26 cellular contexts compared by ENCODE assay signal in genomic region chr5:83530186-83530585, GRCh38. TPM values are rescaled to one million over a fixed set of nuclear protein-coding genes. Genes with fewer than 3 reads are reported as not detected.
DNase-seq lines count a peak whose midpoint lies in the region; ATAC-seq and TF ChIP-seq lines count a peak whose summit lies in the region.
"Had no signal": no experiment of that assay in that cellular context is flagged by ENCODE, and none has a peak within 500 bp of the region (broad histone marks: within the 10 kb centered on the region; RNA-seq: fewer than 3 reads in every experiment).

No MANE protein-coding gene starts in this region.

- H3K9ac ChIP-seq in GM23248 = no peak overlapping the region
- H3K9ac ChIP-seq: BLaER1 treated with 17β-estradiol and CSF1 and Interleukin-3, amounts not matched to agents 10 nM and 100 nM had no signal

- H3K27ac Mint-ChIP-seq in WTC11 = peak overlapping the region; percentile 53; the same call in 1 of the 2 replicates
- H3K27ac Mint-ChIP-seq: activated CD4-positive, alpha-beta T cell treated with anti-CD3 and anti-CD28 coated beads for 36 hours; naive B cell had no signal

- no peak overlapping the region for H3K4me3 ChIP-seq in GM23248
- H3K4me3 ChIP-seq: BLaER1 treated with 17β-estradiol and CSF1 and Interleukin-3, amounts not matched to agents 10 nM and 100 nM; left lung; SJSA1; stomach; tibial artery had no signal

- POLR2A ChIA-PET in WTC11 (lab: Charles Lee) = no interaction called here

- no peak overlapping the region for H3K4me3 Mint-ChIP-seq in WTC11
- H3K4me3 Mint-ChIP-seq: activated CD4-positive, alpha-beta T cell treated with anti-CD3 and anti-CD28 coated beads for 36 hours; naive B cell had no signal

- no peaks in the 10 kb centered on the region for H3K27me3 ChIP-seq in GM23248 (replicated peaks; ENCODE audit: insufficient read depth)
- no peaks in the 10 kb centered on the region for H3K27me3 ChIP-seq in foreskin keratinocyte
- H3K27me3 ChIP-seq: BLaER1 treated with 17β-estradiol and CSF1 and Interleukin-3, amounts not matched to agents 10 nM and 100 nM; left lung; SJSA1; stomach; tibial artery had no signal

- H2AFZ ChIP-seq in GM23248 = no peak overlapping the region

- no peaks in the 10 kb centered on the region for H3K9me3 Mint-ChIP-seq in WTC11
- H3K9me3 Mint-ChIP-seq: naive B cell had no signal

- no peaks in the 10 kb centered on the region for H3K79me2 ChIP-seq in GM23248 (ENCODE audit: insufficient read depth)

- H3K27ac ChIP-seq in GM23248 (no peak overlapping the region), foreskin keratinocyte (no peak overlapping the region)
- H3K27ac ChIP-seq: BLaER1 treated with 17β-estradiol and CSF1 and Interleukin-3, amounts not matched to agents 10 nM and 100 nM; left lung; SJSA1; stomach; tibial artery had no signal

- H3K4me1 ChIP-seq in GM23248 (ENCODE audit: insufficient read depth) (peaks cover 12% of the 10 kb centered on the region), foreskin keratinocyte (no peaks in the 10 kb centered on the region)
- H3K4me1 ChIP-seq: left lung, SJSA1, stomach, tibial artery had no signal

- TF ChIP-seq CTCF in WTC11 (IDR thresholded peaks at IDR 0.05) = no peak
- no peak for TF ChIP-seq CTCF in foreskin keratinocyte (conservative IDR thresholded peaks at IDR 0.05)

- H3K4me2 ChIP-seq in GM23248 (ENCODE audit: unreplicated experiment) = peak overlapping the region; percentile 21
- H3K4me2 ChIP-seq: BLaER1 treated with 17β-estradiol and CSF1 and Interleukin-3, amounts not matched to agents 10 nM and 100 nM had no signal

- in situ Hi-C loops in GM23248 (cut with MboI) = no loop called here

- no peaks in the 10 kb centered on the region for H3K9me2 ChIP-seq in GM23248 (ENCODE audit: insufficient read depth)

- WGBS in GM23248 (ENCODE audit: low coverage in 1 of 2, low lambda C conversion rate in 2 of 2, missing lambda C conversion rate in 2 of 2), 2 experiments = 52 to 56% methylated on average over 2 of the region's 2 CpGs

- H3K9me3 ChIP-seq in GM23248 (ENCODE audit: low read depth) = no peaks in the 10 kb centered on the region
- H3K9me3 ChIP-seq: BLaER1 treated with 17β-estradiol and CSF1 and Interleukin-3, amounts not matched to agents 10 nM and 100 nM; left lung; SJSA1; stomach; tibial artery had no signal

- H3K4me1 Mint-ChIP-seq in WTC11 = peaks cover 12% of the 10 kb centered on the region
- H3K4me1 Mint-ChIP-seq: activated CD4-positive, alpha-beta T cell treated with anti-CD3 and anti-CD28 coated beads for 36 hours; naive B cell had no signal

- 0 out of 2 replicates have a peak, but pooled peaks cover 6% of the 10 kb centered on the region for H3K36me3 Mint-ChIP-seq in WTC11
- H3K36me3 Mint-ChIP-seq: naive B cell had no signal

- peaks cover 11% of the 10 kb centered on the region; the same call in 1 of the 2 replicates for H3F3A ChIP-seq in GM23248 (ENCODE audit: insufficient read depth)

- no peaks in the 10 kb centered on the region for H4K20me1 ChIP-seq in GM23248 (ENCODE audit: insufficient read depth)
- H4K20me1 ChIP-seq: BLaER1 treated with 17β-estradiol and CSF1 and Interleukin-3, amounts not matched to agents 10 nM and 100 nM had no signal

- no peaks in the 10 kb centered on the region for H3K27me3 Mint-ChIP-seq in WTC11 (ENCODE audit: low read depth)

- no peak for ATAC-seq in WTC11
- ATAC-seq in foreskin keratinocyte = no peak
- no peak for ATAC-seq in GM19035 (IDR thresholded peaks at IDR 0.05; ENCODE audit: unreplicated experiment)
- ATAC-seq: activated CD4-positive, alpha-beta T cell treated with anti-CD3 and anti-CD28 coated beads for 36 hours; left lung had no signal

- CTCF ChIA-PET in WTC11 (lab: Charles Lee) = no interaction called here

- peaks cover 9% of the 10 kb centered on the region; the same call in 1 of the 2 replicates for H3K36me3 ChIP-seq in GM23248 (ENCODE audit: low read depth)
- H3K36me3 ChIP-seq: BLaER1 treated with 17β-estradiol and CSF1 and Interleukin-3, amounts not matched to agents 10 nM and 100 nM; left lung; stomach; tibial artery had no signal

- DNase-seq in GM23248 = peak; percentile 40
- DNase-seq in WTC11 (ENCODE audit: low spot score) = no peak
- DNase-seq in foreskin keratinocyte = peak; percentile 35 to 61
- DNase-seq in renal cortical epithelial cell (ENCODE audit: low read depth) = peak; percentile 76
- DNase-seq in activated CD4-positive, alpha-beta T cell treated with anti-CD3 and anti-CD28 coated beads for 48 hours = no peak
- no peak for DNase-seq in kidney tubule cell (ENCODE audit: low spot score)
- DNase-seq: activated CD4-positive, alpha-beta T cell treated with anti-CD3 and anti-CD28 coated beads for 36 hours; activated gamma-delta T cell; activated T-cell treated with anti-CD3 and anti-CD28 coated beads, Interleukin-2, amount 50 U/mL, for 1 hour; DMS79; effector CD8-positive, alpha-beta T cell; GDM1; left lung; naive B cell; NCI-H1092 treated with DMSO at 0.1 percent for 48 hours; NCI-H1930; NCI-H2227 treated with DMSO at 0.1 percent for 48 hours; NCI-H748 treated with DMSO at 0.1 percent for 48 hours; stimulated activated CD4-positive, alpha-beta T cell treated with anti-CD3 and anti-CD28 coated beads, Interleukin-2, amount 100 ng/mL, for 24 hours; stomach; T-helper 2 cell; tibial artery had no signal

TF ChIP-seq in WTC11, 78 proteins besides CTCF, POLR2A, EP300 and RAD21:
- TF ChIP-seq GRHL2 (CRISPR knock-in tag; IDR thresholded peaks at IDR 0.05; ENCODE audit: insufficient replicate concordance, severe bottlenecking) (no peak), ERG (CRISPR knock-in tag; IDR thresholded peaks at IDR 0.05) (no peak), ZNF423 (CRISPR knock-in tag; IDR thresholded peaks at IDR 0.05) (no peak), FOXK1 (CRISPR knock-in tag; IDR thresholded peaks at IDR 0.05) (no peak), OVOL2 (CRISPR knock-in tag; IDR thresholded peaks at IDR 0.05; ENCODE audit: borderline replicate concordance) (no peak), IRF1 (CRISPR knock-in tag; IDR thresholded peaks at IDR 0.05) (no peak), ARID4B (CRISPR knock-in tag; IDR thresholded peaks at IDR 0.05; ENCODE audit: borderline replicate concordance) (no peak), TCF7 (CRISPR knock-in tag; IDR thresholded peaks at IDR 0.05; ENCODE audit: low read depth) (no peak), KAT7 (CRISPR knock-in tag; IDR thresholded peaks at IDR 0.05; ENCODE audit: borderline replicate concordance) (no peak)

RNA-seq across cellular contexts. Expression of gene VCAN, which starts 58.6 kb away (rescaled TPM):
- 241 and 327 TPM in 2 replicates for total RNA-seq in GM23248 (2014; rRNA removed; shearing (Covaris generic))
- polyA plus RNA-seq in GM23248 (2016; fragmentation: Nextera tagmentation; extraction: Ambion mirVana) (98.5 and 98.9 TPM in 2 replicates), foreskin keratinocyte (0.35 and 0.77 TPM in 2 replicates)
- total RNA-seq in WTC11 (2021) (275 to 286 TPM (median 276 TPM) in 3 replicates), foreskin keratinocyte (2.6 and 5.8 TPM in 2 replicates), renal cortical epithelial cell (269 and 2,590 TPM in 2 replicates)
- total RNA-seq: activated CD4-positive, alpha-beta T cell treated with anti-CD3 and anti-CD28 coated beads for 36 hours; activated CD8-positive, alpha-beta memory T cell treated with anti-CD3 and anti-CD28 coated beads for 36 hours had no signal

Comparison
In these comparisons a context has a peak if more than half of its experiments do, and no peak if none do; other contexts are left out.
1. DNase-seq: peak in GM23248 (single experiment), foreskin keratinocyte (2 of 2) and renal cortical epithelial cell (single experiment); none in WTC11 (single experiment), activated CD4-positive, alpha-beta T cell treated with anti-CD3 and anti-CD28 coated beads for 48 hours (single experiment) and kidney tubule cell (single experiment).
2. RNA of gene VCAN, which starts 58.6 kb away (total RNA-seq): 269 to 2,590 TPM in renal cortical epithelial cell, 241 to 327 TPM in GM23248 and 275 to 286 TPM in WTC11; 2.6 to 5.8 TPM in foreskin keratinocyte; every median in the first group is over 10 times any median in the second.